Comparison of ENCODE assay signal across 1 cellular context in the genomic region with DNA sequence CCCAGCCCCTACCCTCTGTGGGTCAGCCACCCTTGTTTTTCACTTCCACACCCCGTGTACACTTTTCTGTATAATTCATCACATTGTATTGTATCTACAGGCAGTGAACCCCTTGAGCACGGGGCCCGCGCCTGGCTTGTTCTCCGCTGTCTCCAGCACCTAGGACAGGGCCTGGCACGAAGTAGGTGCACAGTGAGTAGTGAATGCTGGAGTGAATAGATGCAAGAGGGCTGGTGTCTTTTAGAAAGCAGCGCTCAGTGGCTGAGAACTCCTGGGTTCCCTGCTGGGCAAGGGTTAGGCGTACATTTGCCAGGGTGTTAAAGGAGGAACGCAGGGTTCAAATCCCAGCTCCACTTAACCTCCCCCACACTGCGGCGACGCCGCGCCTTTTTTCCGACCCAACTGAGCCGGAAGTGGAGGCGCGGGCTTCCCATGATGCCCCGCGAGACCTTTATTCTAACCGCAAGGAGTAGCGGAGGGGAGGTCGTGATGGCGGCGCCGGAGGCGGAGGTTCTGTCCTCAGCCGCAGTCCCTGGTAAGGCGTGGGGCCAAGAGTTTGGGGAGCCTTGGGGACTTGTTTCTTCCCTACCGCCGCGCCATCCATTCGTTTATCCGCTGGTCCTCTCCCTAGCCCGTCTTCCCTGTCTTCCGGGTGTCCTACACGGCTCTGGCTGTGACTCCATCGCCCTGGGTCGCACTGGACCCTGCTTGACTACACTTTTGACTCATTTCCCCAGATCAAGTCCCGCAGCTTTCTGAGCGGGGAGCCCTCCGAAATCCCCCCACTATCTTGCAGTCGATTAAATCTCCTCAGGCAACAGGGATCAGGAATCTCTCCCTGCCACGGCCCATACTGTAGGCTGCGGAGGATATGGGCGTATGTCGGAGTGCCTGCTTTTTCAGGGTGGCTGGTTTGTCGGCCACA.
TF ChIP-seq lines count a peak whose summit lies in the region.

A gene with protein sequence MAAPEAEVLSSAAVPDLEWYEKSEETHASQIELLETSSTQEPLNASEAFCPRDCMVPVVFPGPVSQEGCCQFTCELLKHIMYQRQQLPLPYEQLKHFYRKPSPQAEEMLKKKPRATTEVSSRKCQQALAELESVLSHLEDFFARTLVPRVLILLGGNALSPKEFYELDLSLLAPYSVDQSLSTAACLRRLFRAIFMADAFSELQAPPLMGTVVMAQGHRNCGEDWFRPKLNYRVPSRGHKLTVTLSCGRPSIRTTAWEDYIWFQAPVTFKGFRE (plus strand): TSS at position 454 of the 925 bp plus-strand sequence. CDS start 36 bp downstream, at position 490.

TF ChIP-seq in HepG2, 621 proteins besides CTCF, POLR2A, EP300 and RAD21 (continued from another document and continues in another):
- TF ChIP-seq SP1 (IDR thresholded peaks at IDR 0.05) (no peak), SP1 (CRISPR knock-in tag; IDR thresholded peaks at IDR 0.05) (peak; percentile 25; the same call in 1 of the 2 replicates), ETV5 (CRISPR knock-in tag; IDR thresholded peaks at IDR 0.05; ENCODE audit: borderline replicate concordance) (peak; percentile 98), NFE2L1 (CRISPR knock-in tag; IDR thresholded peaks at IDR 0.05; ENCODE audit: borderline replicate concordance) (no peak; the same call in 1 of the 2 replicates), MATR3 (CRISPR knock-in tag; IDR thresholded peaks at IDR 0.05) (no peak), TP53 (CRISPR knock-in tag; conservative IDR thresholded peaks at IDR 0.05) (0 out of 2 replicates have a peak, but pooled peaks have one; percentile 36), THAP11 (CRISPR knock-in tag; IDR thresholded peaks at IDR 0.05) (peak; percentile 94), HNRNPH1 (optimal IDR thresholded peaks at IDR 0.05; ENCODE audit: low read depth, low read length) (no peak), IKZF4 (CRISPR knock-in tag; IDR thresholded peaks at IDR 0.05; ENCODE audit: borderline replicate concordance, low read depth, not compliant biosample characterization) (peak; percentile 87), ZSCAN30 (CRISPR knock-in tag; IDR thresholded peaks at IDR 0.05) (peak; percentile 88; the same call in 1 of the 2 replicates), TSC22D2 (CRISPR knock-in tag; IDR thresholded peaks at IDR 0.05; ENCODE audit: borderline replicate concordance) (no peak), FOXP1 (IDR thresholded peaks at IDR 0.05) (no peak), FOXP1 (CRISPR knock-in tag; IDR thresholded peaks at IDR 0.05) (no peak), ATRX (CRISPR knock-in tag; IDR thresholded peaks at IDR 0.05; ENCODE audit: borderline replicate concordance) (no peak), ZNF496 (CRISPR knock-in tag; IDR thresholded peaks at IDR 0.05; ENCODE audit: insufficient replicate concordance) (no peak), RBM22 (optimal IDR thresholded peaks at IDR 0.05; ENCODE audit: low read length) (peak; percentile 60), SYNCRIP (IDR thresholded peaks at IDR 0.05; ENCODE audit: insufficient read depth, low read depth, low read length) (no peak), TARDBP (CRISPR knock-in tag; IDR thresholded peaks at IDR 0.05) (peak; percentile 79), ZNF850 (CRISPR knock-in tag; conservative IDR thresholded peaks at IDR 0.05) (0 out of 2 replicates have a peak, but pooled peaks have one; percentile 71), IRF2 (CRISPR knock-in tag; IDR thresholded peaks at IDR 0.05) (peak; percentile 89), TGIF2 (CRISPR knock-in tag; IDR thresholded peaks at IDR 0.05) (no peak), ARID2 (CRISPR knock-in tag; IDR thresholded peaks at IDR 0.05; ENCODE audit: borderline replicate concordance) (no peak), ZNF484 (CRISPR knock-in tag; IDR thresholded peaks at IDR 0.05; ENCODE audit: borderline replicate concordance, low read depth) (no peak), ZNF773 (CRISPR knock-in tag; IDR thresholded peaks at IDR 0.05; ENCODE audit: borderline replicate concordance) (no peak), NFIB (CRISPR knock-in tag; IDR thresholded peaks at IDR 0.05; ENCODE audit: borderline replicate concordance) (no peak)
- TF ChIP-seq, protein P1, sequence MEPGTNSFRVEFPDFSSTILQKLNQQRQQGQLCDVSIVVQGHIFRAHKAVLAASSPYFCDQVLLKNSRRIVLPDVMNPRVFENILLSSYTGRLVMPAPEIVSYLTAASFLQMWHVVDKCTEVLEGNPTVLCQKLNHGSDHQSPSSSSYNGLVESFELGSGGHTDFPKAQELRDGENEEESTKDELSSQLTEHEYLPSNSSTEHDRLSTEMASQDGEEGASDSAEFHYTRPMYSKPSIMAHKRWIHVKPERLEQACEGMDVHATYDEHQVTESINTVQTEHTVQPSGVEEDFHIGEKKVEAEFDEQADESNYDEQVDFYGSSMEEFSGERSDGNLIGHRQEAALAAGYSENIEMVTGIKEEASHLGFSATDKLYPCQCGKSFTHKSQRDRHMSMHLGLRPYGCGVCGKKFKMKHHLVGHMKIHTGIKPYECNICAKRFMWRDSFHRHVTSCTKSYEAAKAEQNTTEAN (CRISPR knock-in tag; conservative IDR thresholded peaks at IDR 0.05): peak; percentile 75; the same call in 1 of the 2 replicates
- TF ChIP-seq, protein P2, sequence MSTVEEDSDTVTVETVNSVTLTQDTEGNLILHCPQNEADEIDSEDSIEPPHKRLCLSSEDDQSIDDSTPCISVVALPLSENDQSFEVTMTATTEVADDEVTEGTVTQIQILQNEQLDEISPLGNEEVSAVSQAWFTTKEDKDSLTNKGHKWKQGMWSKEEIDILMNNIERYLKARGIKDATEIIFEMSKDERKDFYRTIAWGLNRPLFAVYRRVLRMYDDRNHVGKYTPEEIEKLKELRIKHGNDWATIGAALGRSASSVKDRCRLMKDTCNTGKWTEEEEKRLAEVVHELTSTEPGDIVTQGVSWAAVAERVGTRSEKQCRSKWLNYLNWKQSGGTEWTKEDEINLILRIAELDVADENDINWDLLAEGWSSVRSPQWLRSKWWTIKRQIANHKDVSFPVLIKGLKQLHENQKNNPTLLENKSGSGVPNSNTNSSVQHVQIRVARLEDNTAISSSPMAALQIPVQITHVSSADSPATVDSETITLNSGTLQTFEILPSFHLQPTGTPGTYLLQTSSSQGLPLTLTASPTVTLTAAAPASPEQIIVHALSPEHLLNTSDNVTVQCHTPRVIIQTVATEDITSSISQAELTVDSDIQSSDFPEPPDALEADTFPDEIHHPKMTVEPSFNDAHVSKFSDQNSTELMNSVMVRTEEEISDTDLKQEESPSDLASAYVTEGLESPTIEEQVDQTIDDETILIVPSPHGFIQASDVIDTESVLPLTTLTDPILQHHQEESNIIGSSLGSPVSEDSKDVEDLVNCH (CRISPR knock-in tag; IDR thresholded peaks at IDR 0.05): peak; percentile 56; the same call in 1 of the 2 replicates
- TF ChIP-seq, protein P3, sequence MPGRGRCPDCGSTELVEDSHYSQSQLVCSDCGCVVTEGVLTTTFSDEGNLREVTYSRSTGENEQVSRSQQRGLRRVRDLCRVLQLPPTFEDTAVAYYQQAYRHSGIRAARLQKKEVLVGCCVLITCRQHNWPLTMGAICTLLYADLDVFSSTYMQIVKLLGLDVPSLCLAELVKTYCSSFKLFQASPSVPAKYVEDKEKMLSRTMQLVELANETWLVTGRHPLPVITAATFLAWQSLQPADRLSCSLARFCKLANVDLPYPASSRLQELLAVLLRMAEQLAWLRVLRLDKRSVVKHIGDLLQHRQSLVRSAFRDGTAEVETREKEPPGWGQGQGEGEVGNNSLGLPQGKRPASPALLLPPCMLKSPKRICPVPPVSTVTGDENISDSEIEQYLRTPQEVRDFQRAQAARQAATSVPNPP (CRISPR knock-in tag; IDR thresholded peaks at IDR 0.05): peak; percentile 31; the same call in 1 of the 2 replicates
- TF ChIP-seq, protein P4, sequence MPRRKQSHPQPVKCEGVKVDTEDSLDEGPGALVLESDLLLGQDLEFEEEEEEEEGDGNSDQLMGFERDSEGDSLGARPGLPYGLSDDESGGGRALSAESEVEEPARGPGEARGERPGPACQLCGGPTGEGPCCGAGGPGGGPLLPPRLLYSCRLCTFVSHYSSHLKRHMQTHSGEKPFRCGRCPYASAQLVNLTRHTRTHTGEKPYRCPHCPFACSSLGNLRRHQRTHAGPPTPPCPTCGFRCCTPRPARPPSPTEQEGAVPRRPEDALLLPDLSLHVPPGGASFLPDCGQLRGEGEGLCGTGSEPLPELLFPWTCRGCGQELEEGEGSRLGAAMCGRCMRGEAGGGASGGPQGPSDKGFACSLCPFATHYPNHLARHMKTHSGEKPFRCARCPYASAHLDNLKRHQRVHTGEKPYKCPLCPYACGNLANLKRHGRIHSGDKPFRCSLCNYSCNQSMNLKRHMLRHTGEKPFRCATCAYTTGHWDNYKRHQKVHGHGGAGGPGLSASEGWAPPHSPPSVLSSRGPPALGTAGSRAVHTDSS (CRISPR knock-in tag; conservative IDR thresholded peaks at IDR 0.05): no peak; the same call in 1 of the 2 replicates
- TF ChIP-seq, protein P5, sequence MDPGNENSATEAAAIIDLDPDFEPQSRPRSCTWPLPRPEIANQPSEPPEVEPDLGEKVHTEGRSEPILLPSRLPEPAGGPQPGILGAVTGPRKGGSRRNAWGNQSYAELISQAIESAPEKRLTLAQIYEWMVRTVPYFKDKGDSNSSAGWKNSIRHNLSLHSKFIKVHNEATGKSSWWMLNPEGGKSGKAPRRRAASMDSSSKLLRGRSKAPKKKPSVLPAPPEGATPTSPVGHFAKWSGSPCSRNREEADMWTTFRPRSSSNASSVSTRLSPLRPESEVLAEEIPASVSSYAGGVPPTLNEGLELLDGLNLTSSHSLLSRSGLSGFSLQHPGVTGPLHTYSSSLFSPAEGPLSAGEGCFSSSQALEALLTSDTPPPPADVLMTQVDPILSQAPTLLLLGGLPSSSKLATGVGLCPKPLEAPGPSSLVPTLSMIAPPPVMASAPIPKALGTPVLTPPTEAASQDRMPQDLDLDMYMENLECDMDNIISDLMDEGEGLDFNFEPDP (CRISPR knock-in tag; conservative IDR thresholded peaks at IDR 0.05): 0 out of 2 replicates have a peak, but pooled peaks have one; percentile 76
- TF ChIP-seq, protein P6, sequence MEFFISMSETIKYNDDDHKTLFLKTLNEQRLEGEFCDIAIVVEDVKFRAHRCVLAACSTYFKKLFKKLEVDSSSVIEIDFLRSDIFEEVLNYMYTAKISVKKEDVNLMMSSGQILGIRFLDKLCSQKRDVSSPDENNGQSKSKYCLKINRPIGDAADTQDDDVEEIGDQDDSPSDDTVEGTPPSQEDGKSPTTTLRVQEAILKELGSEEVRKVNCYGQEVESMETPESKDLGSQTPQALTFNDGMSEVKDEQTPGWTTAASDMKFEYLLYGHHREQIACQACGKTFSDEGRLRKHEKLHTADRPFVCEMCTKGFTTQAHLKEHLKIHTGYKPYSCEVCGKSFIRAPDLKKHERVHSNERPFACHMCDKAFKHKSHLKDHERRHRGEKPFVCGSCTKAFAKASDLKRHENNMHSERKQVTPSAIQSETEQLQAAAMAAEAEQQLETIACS (CRISPR knock-in tag; IDR thresholded peaks at IDR 0.05): peak; percentile 32; the same call in 1 of the 2 replicates
- TF ChIP-seq, protein P7, sequence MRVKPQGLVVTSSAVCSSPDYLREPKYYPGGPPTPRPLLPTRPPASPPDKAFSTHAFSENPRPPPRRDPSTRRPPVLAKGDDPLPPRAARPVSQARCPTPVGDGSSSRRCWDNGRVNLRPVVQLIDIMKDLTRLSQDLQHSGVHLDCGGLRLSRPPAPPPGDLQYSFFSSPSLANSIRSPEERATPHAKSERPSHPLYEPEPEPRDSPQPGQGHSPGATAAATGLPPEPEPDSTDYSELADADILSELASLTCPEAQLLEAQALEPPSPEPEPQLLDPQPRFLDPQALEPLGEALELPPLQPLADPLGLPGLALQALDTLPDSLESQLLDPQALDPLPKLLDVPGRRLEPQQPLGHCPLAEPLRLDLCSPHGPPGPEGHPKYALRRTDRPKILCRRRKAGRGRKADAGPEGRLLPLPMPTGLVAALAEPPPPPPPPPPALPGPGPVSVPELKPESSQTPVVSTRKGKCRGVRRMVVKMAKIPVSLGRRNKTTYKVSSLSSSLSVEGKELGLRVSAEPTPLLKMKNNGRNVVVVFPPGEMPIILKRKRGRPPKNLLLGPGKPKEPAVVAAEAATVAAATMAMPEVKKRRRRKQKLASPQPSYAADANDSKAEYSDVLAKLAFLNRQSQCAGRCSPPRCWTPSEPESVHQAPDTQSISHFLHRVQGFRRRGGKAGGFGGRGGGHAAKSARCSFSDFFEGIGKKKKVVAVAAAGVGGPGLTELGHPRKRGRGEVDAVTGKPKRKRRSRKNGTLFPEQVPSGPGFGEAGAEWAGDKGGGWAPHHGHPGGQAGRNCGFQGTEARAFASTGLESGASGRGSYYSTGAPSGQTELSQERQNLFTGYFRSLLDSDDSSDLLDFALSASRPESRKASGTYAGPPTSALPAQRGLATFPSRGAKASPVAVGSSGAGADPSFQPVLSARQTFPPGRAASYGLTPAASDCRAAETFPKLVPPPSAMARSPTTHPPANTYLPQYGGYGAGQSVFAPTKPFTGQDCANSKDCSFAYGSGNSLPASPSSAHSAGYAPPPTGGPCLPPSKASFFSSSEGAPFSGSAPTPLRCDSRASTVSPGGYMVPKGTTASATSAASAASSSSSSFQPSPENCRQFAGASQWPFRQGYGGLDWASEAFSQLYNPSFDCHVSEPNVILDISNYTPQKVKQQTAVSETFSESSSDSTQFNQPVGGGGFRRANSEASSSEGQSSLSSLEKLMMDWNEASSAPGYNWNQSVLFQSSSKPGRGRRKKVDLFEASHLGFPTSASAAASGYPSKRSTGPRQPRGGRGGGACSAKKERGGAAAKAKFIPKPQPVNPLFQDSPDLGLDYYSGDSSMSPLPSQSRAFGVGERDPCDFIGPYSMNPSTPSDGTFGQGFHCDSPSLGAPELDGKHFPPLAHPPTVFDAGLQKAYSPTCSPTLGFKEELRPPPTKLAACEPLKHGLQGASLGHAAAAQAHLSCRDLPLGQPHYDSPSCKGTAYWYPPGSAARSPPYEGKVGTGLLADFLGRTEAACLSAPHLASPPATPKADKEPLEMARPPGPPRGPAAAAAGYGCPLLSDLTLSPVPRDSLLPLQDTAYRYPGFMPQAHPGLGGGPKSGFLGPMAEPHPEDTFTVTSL (CRISPR knock-in tag; IDR thresholded peaks at IDR 0.05; ENCODE audit: borderline replicate concordance): peak; percentile 64; the same call in 1 of the 2 replicates
- TF ChIP-seq, protein P8, sequence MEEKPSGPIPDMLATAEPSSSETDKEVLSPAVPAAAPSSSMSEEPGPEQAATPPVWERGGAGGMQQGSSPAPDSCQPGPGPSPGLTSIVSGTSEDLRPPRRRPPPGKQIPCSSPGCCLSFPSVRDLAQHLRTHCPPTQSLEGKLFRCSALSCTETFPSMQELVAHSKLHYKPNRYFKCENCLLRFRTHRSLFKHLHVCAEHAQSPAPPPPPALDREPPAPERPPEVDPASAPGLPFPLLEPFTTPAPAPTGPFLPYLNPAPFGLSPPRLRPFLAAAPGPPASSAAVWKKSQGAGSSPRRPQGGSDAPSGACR (CRISPR knock-in tag; IDR thresholded peaks at IDR 0.05): no peak; the same call in 1 of the 2 replicates
- TF ChIP-seq, protein P9, sequence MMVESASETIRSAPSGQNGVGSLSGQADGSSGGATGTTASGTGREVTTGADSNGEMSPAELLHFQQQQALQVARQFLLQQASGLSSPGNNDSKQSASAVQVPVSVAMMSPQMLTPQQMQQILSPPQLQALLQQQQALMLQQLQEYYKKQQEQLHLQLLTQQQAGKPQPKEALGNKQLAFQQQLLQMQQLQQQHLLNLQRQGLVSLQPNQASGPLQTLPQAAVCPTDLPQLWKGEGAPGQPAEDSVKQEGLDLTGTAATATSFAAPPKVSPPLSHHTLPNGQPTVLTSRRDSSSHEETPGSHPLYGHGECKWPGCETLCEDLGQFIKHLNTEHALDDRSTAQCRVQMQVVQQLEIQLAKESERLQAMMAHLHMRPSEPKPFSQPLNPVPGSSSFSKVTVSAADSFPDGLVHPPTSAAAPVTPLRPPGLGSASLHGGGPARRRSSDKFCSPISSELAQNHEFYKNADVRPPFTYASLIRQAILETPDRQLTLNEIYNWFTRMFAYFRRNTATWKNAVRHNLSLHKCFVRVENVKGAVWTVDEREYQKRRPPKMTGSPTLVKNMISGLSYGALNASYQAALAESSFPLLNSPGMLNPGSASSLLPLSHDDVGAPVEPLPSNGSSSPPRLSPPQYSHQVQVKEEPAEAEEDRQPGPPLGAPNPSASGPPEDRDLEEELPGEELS (CRISPR knock-in tag; IDR thresholded peaks at IDR 0.05): peak; percentile 40; the same call in 1 of the 2 replicates
